Comparison of ENCODE assay signal across 21 cellular contexts in the genomic region with DNA sequence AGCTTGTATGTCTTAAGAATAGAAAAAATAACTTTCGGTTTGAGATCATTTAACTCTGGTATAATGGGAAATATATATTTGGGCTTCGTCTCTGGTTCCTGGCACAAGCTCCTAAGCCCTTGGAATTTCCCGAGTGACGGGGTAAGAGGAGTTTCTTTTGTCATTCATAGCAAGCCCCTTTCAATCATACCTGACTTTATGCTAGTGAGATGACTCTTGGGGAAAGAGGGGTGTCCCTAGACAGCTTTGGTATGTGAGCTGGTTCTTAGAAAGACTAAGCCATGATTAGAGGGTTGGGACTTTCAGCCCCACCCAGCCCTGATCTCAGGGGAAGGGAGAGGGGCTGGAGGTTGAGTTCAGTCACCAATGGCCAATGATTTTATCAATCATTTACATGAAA. TPM values are rescaled to one million over a fixed set of nuclear protein-coding genes. Genes with fewer than 3 reads are reported as not detected.
"Had no signal": no experiment of that assay in that cellular context is flagged by ENCODE, and none has a peak within 500 bp of the region (broad histone marks: within the 10 kb centered on the region; RNA-seq: fewer than 3 reads in every experiment).

No MANE protein-coding gene starts in this region.

- H3K36me3 Mint-ChIP-seq: activated naive CD8-positive, alpha-beta T cell treated with anti-CD3 and anti-CD28 coated beads for 36 hours had no signal

- H3K27me3 ChIP-seq: body of pancreas, colonic mucosa, esophagus squamous epithelium, hepatocyte, neutrophil, tibial artery, vagina had no signal

- ATAC-seq: activated CD4-positive, CD25-positive, alpha-beta regulatory T cell treated with anti-CD3 and anti-CD28 coated beads, Interleukin-2, amount 50 U/mL, for 24 hours; body of pancreas had no signal

- H3K4me3 Mint-ChIP-seq: activated naive CD8-positive, alpha-beta T cell treated with anti-CD3 and anti-CD28 coated beads for 36 hours; activated T-helper 1 cell treated with anti-CD3 and anti-CD28 coated beads, Interleukin-12 subunit alpha, Interleukin-12 subunit beta, Interleukin-2, Interleukin-4 antibody, amounts not matched to agents 30 ng/mL and 10 ng/mL and 1 ng/mL, durations not matched to agents 14 hours and 24 hours and 36 hours had no signal

- H3K9me3 ChIP-seq: body of pancreas, colonic mucosa, esophagus squamous epithelium, neutrophil, tibial artery, vagina had no signal

- H3K4me1 ChIP-seq: colonic mucosa, vagina had no signal

- FAIRE-seq: endothelial cell of umbilical vein had no signal

- H3K4me3 ChIP-seq: body of pancreas, colonic mucosa, esophagus squamous epithelium, hepatocyte, lung, tibial artery, vagina had no signal

- H3K9me3 Mint-ChIP-seq: activated naive CD8-positive, alpha-beta T cell treated with anti-CD3 and anti-CD28 coated beads for 36 hours; activated T-helper 1 cell treated with anti-CD3 and anti-CD28 coated beads, Interleukin-12 subunit alpha, Interleukin-12 subunit beta, Interleukin-2, Interleukin-4 antibody, amounts not matched to agents 30 ng/mL and 10 ng/mL and 1 ng/mL, durations not matched to agents 14 hours and 24 hours and 36 hours had no signal

- H3K27ac Mint-ChIP-seq: activated naive CD8-positive, alpha-beta T cell treated with anti-CD3 and anti-CD28 coated beads for 36 hours; activated T-helper 1 cell treated with anti-CD3 and anti-CD28 coated beads, Interleukin-12 subunit alpha, Interleukin-12 subunit beta, Interleukin-2, Interleukin-4 antibody, amounts not matched to agents 30 ng/mL and 10 ng/mL and 1 ng/mL, durations not matched to agents 14 hours and 24 hours and 36 hours had no signal

- H3K36me3 ChIP-seq: colonic mucosa, neutrophil, vagina had no signal

- H3K27ac ChIP-seq: body of pancreas, colonic mucosa, esophagus squamous epithelium, hepatocyte, neutrophil, tibial artery, vagina had no signal

- DNase-seq: activated CD4-positive, alpha-beta T cell treated with anti-CD3 and anti-CD28 coated beads, Interleukin-2, amount 50 U/mL, for 1 hour; activated CD8-positive, alpha-beta memory T cell treated with anti-CD3 and anti-CD28 coated beads for 24 hours; activated naive CD8-positive, alpha-beta T cell treated with anti-CD3 and anti-CD28 coated beads for 36 hours; amygdala; body of pancreas; caudate nucleus; colonic mucosa; effector CD8-positive, alpha-beta T cell; esophagus squamous epithelium; islet precursor cell; retina; stimulated activated CD4-positive, alpha-beta T cell treated with anti-CD3 and anti-CD28 coated beads, Interleukin-12 subunit alpha, Interleukin-12 subunit beta, amount 100 ng/mL, for 4 hours; stimulated activated naive CD4-positive, alpha-beta T cell; tibial artery had no signal

RNA-seq across cellular contexts. Expression of a gene that starts 13.9 kb away (rescaled TPM):
- total RNA-seq: activated T-helper 1 cell treated with anti-CD3 and anti-CD28 coated beads, Interleukin-12 subunit alpha, Interleukin-12 subunit beta, Interleukin-2, Interleukin-4 antibody, amounts not matched to agents 30 ng/mL and 10 ng/mL and 1 ng/mL, durations not matched to agents 14 hours and 24 hours and 36 hours had no signal

RNA-seq across cellular contexts. Expression of a gene that starts 24.7 kb away (rescaled TPM):
- total RNA-seq: activated naive CD8-positive, alpha-beta T cell treated with anti-CD3 and anti-CD28 coated beads for 36 hours; activated T-helper 1 cell treated with anti-CD3 and anti-CD28 coated beads, Interleukin-12 subunit alpha, Interleukin-12 subunit beta, Interleukin-2, Interleukin-4 antibody, amounts not matched to agents 30 ng/mL and 10 ng/mL and 1 ng/mL, durations not matched to agents 14 hours and 24 hours and 36 hours had no signal
